Comparison of ENCODE assay signal across 16 cellular contexts in genomic region chr20:58141496-58141895, GRCh38.
"Had no signal": no experiment of that assay in that cellular context is flagged by ENCODE, and none has a peak within 500 bp of the region (broad histone marks: within the 10 kb centered on the region; RNA-seq: fewer than 3 reads in every experiment).

No MANE protein-coding gene starts in this region.

- DNase-seq: activated CD4-positive, alpha-beta T cell treated with anti-CD3 and anti-CD28 coated beads, Interleukin-2, amount 50 U/mL, for 48 hours; activated naive CD4-positive, alpha-beta T cell; activated naive CD8-positive, alpha-beta T cell treated with anti-CD3 and anti-CD28 coated beads, Interleukin-2, amount 50 U/mL, for 24 hours; activated T-cell treated with anti-CD3 and anti-CD28 coated beads, Interleukin-2, amount 50 U/mL, for 4 hours; colonic mucosa; effector CD4-positive, alpha-beta T cell; foreskin keratinocyte; heart right ventricle; left lung; naive thymus-derived CD4-positive, alpha-beta T cell; stimulated activated CD4-positive, alpha-beta T cell treated with anti-CD3 and anti-CD28 coated beads, Interleukin-12 subunit alpha, Interleukin-12 subunit beta, amount 100 ng/mL, for 4 hours; stimulated activated naive CD4-positive, alpha-beta T cell treated with Interleukin-2 at 50 U/mL for 16 hours; testis had no signal

- H3K4me1 ChIP-seq: colonic mucosa, foreskin keratinocyte, heart right ventricle, left lung had no signal

- ATAC-seq: activated naive CD8-positive, alpha-beta T cell treated with anti-CD3 and anti-CD28 coated beads, Interleukin-2, amount 50 U/mL, for 24 hours; activated T-cell treated with anti-CD3 and anti-CD28 coated beads, Interleukin-2, amount 50 U/mL, for 4 hours; foreskin keratinocyte; heart right ventricle; left lung; naive thymus-derived CD4-positive, alpha-beta T cell had no signal

- H3K4me3 ChIP-seq: cardiac muscle cell, colonic mucosa, heart right ventricle, left lung, prostate gland, testis had no signal

- H3K36me3 ChIP-seq: cardiac muscle cell, colonic mucosa, heart right ventricle, left lung, neutrophil, prostate gland had no signal

- H3K27ac ChIP-seq: cardiac muscle cell, colonic mucosa, foreskin keratinocyte, heart right ventricle, left lung, neutrophil, testis had no signal

- H3K27me3 ChIP-seq: colonic mucosa, testis had no signal

- H3K9me3 ChIP-seq: colonic mucosa, heart right ventricle, left lung, neutrophil, prostate gland, testis had no signal
